In genomic region chr20:59297641-59298040, GRCh38 we compare ENCODE assay signal across 40 cellular contexts. TPM values are rescaled to one million over a fixed set of nuclear protein-coding genes. Genes with fewer than 3 reads are reported as not detected.
"Had no signal": no experiment of that assay in that cellular context is flagged by ENCODE, and none has a peak within 500 bp of the region (broad histone marks: within the 10 kb centered on the region; RNA-seq: fewer than 3 reads in every experiment).

No MANE protein-coding gene starts in this region.

- H3K36me3 Mint-ChIP-seq: activated naive CD4-positive, alpha-beta T cell treated with anti-CD3 and anti-CD28 coated beads, Interleukin-2, amount 10 ng/mL, durations not matched to agents 7 days and 5 days; activated naive CD4-positive, alpha-beta T cell treated with anti-CD3 and anti-CD28 coated beads, Interleukin-2, amount 50 U/mL, for 24 hours; activated naive CD4-positive, alpha-beta T cell treated with anti-CD3 and anti-CD28 coated beads, Interleukin-2, amount 50 U/mL, for 72 hours; activated naive CD8-positive, alpha-beta T cell; activated naive CD8-positive, alpha-beta T cell treated with anti-CD3 and anti-CD28 coated beads for 36 hours; activated naive CD8-positive, alpha-beta T cell treated with anti-CD3 and anti-CD28 coated beads, Interleukin-2, amount 10 ng/mL, durations not matched to agents 7 days and 5 days; brain had no signal

- ATAC-seq: activated naive CD4-positive, alpha-beta T cell treated with anti-CD3 and anti-CD28 coated beads, Interleukin-2, amount 50 U/mL, for 72 hours; activated naive CD8-positive, alpha-beta T cell treated with anti-CD3 and anti-CD28 coated beads, Interleukin-2, amount 50 U/mL, for 24 hours; activated T-cell treated with anti-CD3 and anti-CD28 coated beads, Interleukin-2, amount 50 U/mL, for 4 hours; activated T-cell treated with anti-CD3 and anti-CD28 coated beads, Interleukin-2, amount 50 U/mL, for 72 hours; activated T-helper 17 cell treated with anti-CD3 and anti-CD28 coated beads, Interleukin-2, amount 50 U/mL, for 72 hours; body of pancreas had no signal

- H3K27ac ChIP-seq: adrenal gland, ascending aorta, body of pancreas, brain microvascular endothelial cell, breast epithelium, cardiac muscle cell had no signal

- H3K27me3 ChIP-seq: ascending aorta, body of pancreas had no signal

- H3K4me1 ChIP-seq: adrenal gland, ascending aorta, breast epithelium had no signal

- DNase-seq: activated effector memory CD4-positive, alpha-beta T cell treated with Interleukin-2 at 50 U/mL for 16 hours; activated gamma-delta T cell; activated gamma-delta T cell treated with Interleukin-2 at 50 U/mL for 16 hours; activated naive CD4-positive, alpha-beta T cell; activated naive CD4-positive, alpha-beta T cell treated with anti-CD3 and anti-CD28 coated beads for 36 hours; activated naive CD4-positive, alpha-beta T cell treated with anti-CD3 and anti-CD28 coated beads, Interleukin-2, amount 10 ng/mL, durations not matched to agents 7 days and 5 days; activated naive CD4-positive, alpha-beta T cell treated with anti-CD3 and anti-CD28 coated beads, Interleukin-2, amount 50 U/mL, for 16 hours; activated naive CD4-positive, alpha-beta T cell treated with Interleukin-2 at 50 U/mL for 16 hours; activated naive CD8-positive, alpha-beta T cell treated with anti-CD3 and anti-CD28 coated beads for 36 hours; activated naive CD8-positive, alpha-beta T cell treated with anti-CD3 and anti-CD28 coated beads, Interleukin-2, amount 10 ng/mL, durations not matched to agents 7 days and 5 days; activated naive CD8-positive, alpha-beta T cell treated with anti-CD3 and anti-CD28 coated beads, Interleukin-2, amount 50 U/mL, for 24 hours; activated T-cell treated with anti-CD3 and anti-CD28 coated beads, Interleukin-2, amount 50 U/mL, for 1 hour; activated T-cell treated with anti-CD3 and anti-CD28 coated beads, Interleukin-2, amount 50 U/mL, for 24 hours; activated T-cell treated with anti-CD3 and anti-CD28 coated beads, Interleukin-2, amount 50 U/mL, for 4 hours; activated T-cell treated with anti-CD3 and anti-CD28 coated beads, Interleukin-2, amount 50 U/mL, for 48 hours; activated T-cell treated with anti-CD3 and anti-CD28 coated beads, Interleukin-2, amount 50 U/mL, for 72 hours; adrenal gland; amniotic stem cell; amygdala; anterior cingulate cortex; aorta; body of pancreas; brain microvascular endothelial cell; caudate nucleus; central memory CD4-positive, alpha-beta T cell; cerebellar nuclear complex had no signal

- H3K4me1 Mint-ChIP-seq: activated naive CD4-positive, alpha-beta T cell treated with anti-CD3 and anti-CD28 coated beads, Interleukin-2, amount 50 U/mL, for 24 hours; activated naive CD8-positive, alpha-beta T cell treated with anti-CD3 and anti-CD28 coated beads, Interleukin-2, amount 50 U/mL, for 24 hours; activated T-helper 17 cell treated with anti-CD3 and anti-CD28 coated beads, Interleukin-2, amount 50 U/mL, for 72 hours had no signal

- H3K27ac Mint-ChIP-seq: activated naive CD4-positive, alpha-beta T cell treated with anti-CD3 and anti-CD28 coated beads for 36 hours; activated naive CD4-positive, alpha-beta T cell treated with anti-CD3 and anti-CD28 coated beads, Interleukin-2, amount 10 ng/mL, durations not matched to agents 7 days and 5 days; activated naive CD4-positive, alpha-beta T cell treated with anti-CD3 and anti-CD28 coated beads, Interleukin-2, amount 50 U/mL, for 24 hours; activated naive CD4-positive, alpha-beta T cell treated with anti-CD3 and anti-CD28 coated beads, Interleukin-2, amount 50 U/mL, for 72 hours; activated naive CD8-positive, alpha-beta T cell; activated naive CD8-positive, alpha-beta T cell treated with anti-CD3 and anti-CD28 coated beads for 36 hours; activated naive CD8-positive, alpha-beta T cell treated with anti-CD3 and anti-CD28 coated beads, Interleukin-2, amount 10 ng/mL, durations not matched to agents 7 days and 5 days; activated naive CD8-positive, alpha-beta T cell treated with anti-CD3 and anti-CD28 coated beads, Interleukin-2, amount 50 U/mL, for 24 hours; activated T-cell treated with anti-CD3 and anti-CD28 coated beads, Interleukin-2, amount 50 U/mL, for 24 hours; activated T-cell treated with anti-CD3 and anti-CD28 coated beads, Interleukin-2, amount 50 U/mL, for 72 hours; activated T-helper 1 cell treated with anti-CD3 and anti-CD28 coated beads, Interleukin-12 subunit alpha, Interleukin-12 subunit beta, Interleukin-2, Interleukin-4 antibody, amounts not matched to agents 30 ng/mL and 10 ng/mL and 1 ng/mL, durations not matched to agents 14 hours and 24 hours and 36 hours; activated T-helper 17 cell treated with anti-CD3 and anti-CD28 coated beads, Interleukin-2, amount 50 U/mL, for 72 hours; activated T-helper 2 cell treated with anti-CD3 and anti-CD28 coated beads, Interferon-gamma antibody, Interleukin-2, Interleukin-4, amounts not matched to agents 10 μg/mL and 5 μg/mL and 100 μg/mL, durations not matched to agents 14 hours and 24 hours and 36 hours; brain had no signal

- H3K9me3 ChIP-seq: adrenal gland, ascending aorta, body of pancreas, breast epithelium had no signal

- H3K36me3 ChIP-seq: adrenal gland, ascending aorta, brain microvascular endothelial cell, breast epithelium, cardiac muscle cell had no signal

- H3K9me3 Mint-ChIP-seq: activated naive CD4-positive, alpha-beta T cell treated with anti-CD3 and anti-CD28 coated beads for 36 hours; activated naive CD4-positive, alpha-beta T cell treated with anti-CD3 and anti-CD28 coated beads, Interleukin-2, amount 10 ng/mL, durations not matched to agents 7 days and 5 days; activated naive CD4-positive, alpha-beta T cell treated with anti-CD3 and anti-CD28 coated beads, Interleukin-2, amount 50 U/mL, for 24 hours; activated naive CD4-positive, alpha-beta T cell treated with anti-CD3 and anti-CD28 coated beads, Interleukin-2, amount 50 U/mL, for 72 hours; activated naive CD8-positive, alpha-beta T cell treated with anti-CD3 and anti-CD28 coated beads for 36 hours; activated naive CD8-positive, alpha-beta T cell treated with anti-CD3 and anti-CD28 coated beads, Interleukin-2, amount 10 ng/mL, durations not matched to agents 7 days and 5 days; activated naive CD8-positive, alpha-beta T cell treated with anti-CD3 and anti-CD28 coated beads, Interleukin-2, amount 50 U/mL, for 24 hours; activated T-cell treated with anti-CD3 and anti-CD28 coated beads, Interleukin-2, amount 50 U/mL, for 24 hours; activated T-cell treated with anti-CD3 and anti-CD28 coated beads, Interleukin-2, amount 50 U/mL, for 4 hours; activated T-cell treated with anti-CD3 and anti-CD28 coated beads, Interleukin-2, amount 50 U/mL, for 72 hours; activated T-helper 1 cell treated with anti-CD3 and anti-CD28 coated beads, Interleukin-12 subunit alpha, Interleukin-12 subunit beta, Interleukin-2, Interleukin-4 antibody, amounts not matched to agents 30 ng/mL and 10 ng/mL and 1 ng/mL, durations not matched to agents 14 hours and 24 hours and 36 hours; activated T-helper 17 cell treated with anti-CD3 and anti-CD28 coated beads, Interleukin-2, amount 50 U/mL, for 72 hours; activated T-helper 2 cell treated with anti-CD3 and anti-CD28 coated beads, Interferon-gamma antibody, Interleukin-2, Interleukin-4, amounts not matched to agents 10 μg/mL and 5 μg/mL and 100 μg/mL, durations not matched to agents 14 hours and 24 hours and 36 hours; central memory CD8-positive, alpha-beta T cell had no signal

- H3K4me3 Mint-ChIP-seq: activated naive CD4-positive, alpha-beta T cell treated with anti-CD3 and anti-CD28 coated beads for 36 hours; activated naive CD4-positive, alpha-beta T cell treated with anti-CD3 and anti-CD28 coated beads, Interleukin-2, amount 10 ng/mL, durations not matched to agents 7 days and 5 days; activated naive CD4-positive, alpha-beta T cell treated with anti-CD3 and anti-CD28 coated beads, Interleukin-2, amount 50 U/mL, for 24 hours; activated naive CD8-positive, alpha-beta T cell; activated naive CD8-positive, alpha-beta T cell treated with anti-CD3 and anti-CD28 coated beads for 36 hours; activated naive CD8-positive, alpha-beta T cell treated with anti-CD3 and anti-CD28 coated beads, Interleukin-2, amount 10 ng/mL, durations not matched to agents 7 days and 5 days; activated naive CD8-positive, alpha-beta T cell treated with anti-CD3 and anti-CD28 coated beads, Interleukin-2, amount 50 U/mL, for 24 hours; activated T-cell treated with anti-CD3 and anti-CD28 coated beads, Interleukin-2, amount 50 U/mL, for 24 hours; activated T-cell treated with anti-CD3 and anti-CD28 coated beads, Interleukin-2, amount 50 U/mL, for 4 hours; activated T-cell treated with anti-CD3 and anti-CD28 coated beads, Interleukin-2, amount 50 U/mL, for 72 hours; activated T-helper 1 cell treated with anti-CD3 and anti-CD28 coated beads, Interleukin-12 subunit alpha, Interleukin-12 subunit beta, Interleukin-2, Interleukin-4 antibody, amounts not matched to agents 30 ng/mL and 10 ng/mL and 1 ng/mL, durations not matched to agents 14 hours and 24 hours and 36 hours; activated T-helper 17 cell treated with anti-CD3 and anti-CD28 coated beads, Interleukin-2, amount 50 U/mL, for 72 hours; brain; central memory CD8-positive, alpha-beta T cell had no signal

- H3K4me3 ChIP-seq: adrenal gland, ascending aorta, body of pancreas, breast epithelium, cardiac muscle cell had no signal

RNA-seq across cellular contexts. Expression of gene EDN3, which starts 2.8 kb away (rescaled TPM):
- total RNA-seq: activated naive CD4-positive, alpha-beta T cell treated with anti-CD3 and anti-CD28 coated beads for 36 hours; activated naive CD8-positive, alpha-beta T cell treated with anti-CD3 and anti-CD28 coated beads for 36 hours; activated T-cell treated with anti-CD3 and anti-CD28 coated beads, Interleukin-2, amount 50 U/mL, for 4 hours; activated T-cell treated with anti-CD3 and anti-CD28 coated beads, Interleukin-2, amount 50 U/mL, for 72 hours; activated T-helper 1 cell treated with anti-CD3 and anti-CD28 coated beads, Interleukin-12 subunit alpha, Interleukin-12 subunit beta, Interleukin-2, Interleukin-4 antibody, amounts not matched to agents 30 ng/mL and 10 ng/mL and 1 ng/mL, durations not matched to agents 14 hours and 24 hours and 36 hours; activated T-helper 2 cell treated with anti-CD3 and anti-CD28 coated beads, Interferon-gamma antibody, Interleukin-2, Interleukin-4, amounts not matched to agents 10 μg/mL and 5 μg/mL and 100 μg/mL, durations not matched to agents 14 hours and 24 hours and 36 hours; aorta; ascending aorta; astrocyte; bronchial epithelial cell; cardiac muscle cell; cardiac septum had no signal
- polyA plus RNA-seq: cardiac muscle cell had no signal
